Comparison of ENCODE assay signal across 8 cellular contexts in the genomic region with DNA sequence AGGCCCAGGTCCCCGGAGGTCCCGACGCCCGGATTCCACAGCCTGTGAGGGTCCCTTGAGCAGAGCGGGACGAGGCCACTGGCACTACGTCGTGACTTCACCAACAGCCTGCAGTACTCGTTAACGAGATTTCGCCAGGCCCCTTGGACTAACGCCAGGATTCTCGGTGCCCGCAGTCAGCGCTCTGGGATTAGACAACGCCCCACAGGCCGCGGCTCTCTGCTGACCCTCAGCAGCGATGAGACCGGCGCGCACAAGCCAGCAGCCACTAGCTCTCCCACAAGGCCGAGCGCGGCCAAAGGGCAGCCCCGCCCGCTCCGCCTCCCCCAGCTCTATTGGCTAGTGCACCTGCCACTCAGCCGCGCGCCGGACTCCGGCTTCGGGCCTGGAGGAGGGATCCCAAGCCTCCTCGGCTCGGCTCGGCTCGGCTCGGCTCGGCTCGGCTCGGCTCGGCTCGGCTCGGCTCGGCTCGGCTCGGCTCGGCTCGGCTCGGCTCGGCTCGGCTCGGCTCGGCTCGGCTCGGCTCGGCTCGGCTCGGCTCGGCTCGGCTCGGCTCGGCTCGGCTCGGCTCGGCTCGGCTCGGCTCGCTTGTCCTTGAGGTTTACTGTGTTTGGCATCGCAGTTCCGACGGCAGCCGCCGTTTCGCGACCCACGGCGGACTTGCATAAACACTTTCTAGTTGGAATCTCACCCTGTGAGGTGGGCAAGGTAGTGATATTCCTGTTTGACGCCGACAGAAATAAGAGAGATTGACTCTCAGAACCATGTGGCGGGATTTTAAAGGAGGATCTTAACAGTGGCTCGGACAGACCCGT.
DNase-seq lines count a peak whose midpoint lies in the region; ATAC-seq, FAIRE-seq and TF ChIP-seq lines count a peak whose summit lies in the region.

No MANE protein-coding gene starts in this region.

- no TSS peak for BruUV-seq in HepG2 (replicated peaks; lab: Mats Ljungman, UMichigan)

- peak; percentile 75 to 92 for TF ChIP-seq POLR2A in HepG2 (IDR thresholded peaks at IDR 0.05; ENCODE audit: insufficient read depth in 1 of 2, low read depth in 2 of 2, low read length in 2 of 2)

- POLR2A ChIA-PET in HepG2 (lab: Yijun Ruan, JAX), result interaction anchor here (0.7 to 1.1 kb wide), 8 partner anchors 10 to 306 kb away, joined by 3 to 17 read pairs (median 4); no protein-coding TSS in a partner anchor

- no peaks in the 10 kb centered on the region for H3K27me3 ChIP-seq in BLaER1
- no peaks in the 10 kb centered on the region for H3K27me3 ChIP-seq in HepG2 (ENCODE audit: control insufficient read depth in 1 of 2, insufficient read depth in 2 of 2, low read length in 2 of 2)

- H3K4me3 Mint-ChIP-seq in dendritic cell treated with granulocyte-macrophage colony-stimulating factor and Interleukin-4, amounts not matched to agents 40 ng/mL and 50 ng/mL, for 4 days, result peak overlapping the region; percentile 81

- H3K9ac ChIP-seq in BLaER1 (peak overlapping the region; percentile 85), HepG2 (ENCODE audit: insufficient read depth, low read depth, low read length) (peak overlapping the region; percentile 83)

- CTCF ChIA-PET in HepG2 (lab: Yijun Ruan, JAX; ENCODE audit: low intra/inter-chr PET ratio, low total read pairs), result no interaction called here

- FAIRE-seq in HepG2 (lab: Jason Lieb, UNC), result no peak

- intact Hi-C loops in dendritic cell treated with granulocyte-macrophage colony-stimulating factor and Interleukin-4, amounts not matched to agents 40 ng/mL and 50 ng/mL, for 4 days (cut with micrococcal nuclease), result loop anchor here (1.0 to 10.0 kb wide), 3 partner anchors 50 to 433 kb away; a partner anchor contains a TSS
- intact Hi-C loops in HepG2 (cut with micrococcal nuclease; ENCODE audit: unreplicated experiment), result loop anchor here (1.0 to 5.0 kb wide), 2 partner anchors 90 to 294 kb away; no protein-coding TSS in a partner anchor

- H3K4me2 ChIP-seq in BLaER1, result peak overlapping the region; percentile 94
- H3K4me2 ChIP-seq in HepG2 (ENCODE audit: low read depth, low read length), result peak overlapping the region; percentile 93

- H3K79me2 ChIP-seq in HepG2 (ENCODE audit: insufficient read depth, low read length), result no peaks in the 10 kb centered on the region

- peak; percentile 57; the same call in 1 of the 2 replicates for TF ChIP-seq RAD21 in HepG2 (CRISPR knock-in tag; IDR thresholded peaks at IDR 0.05)

- TF ChIP-seq CTCF in HepG2 (CRISPR knock-in tag; IDR thresholded peaks at IDR 0.05), result peak; percentile 25; the same call in 1 of the 2 replicates

- WGBS in HepG2 (ENCODE audit: low lambda C conversion rate), result 6% methylated on average over 15 of the region's 84 CpGs

- peaks cover 16% of the 10 kb centered on the region for H3K27me3 Mint-ChIP-seq in dendritic cell treated with granulocyte-macrophage colony-stimulating factor and Interleukin-4, amounts not matched to agents 40 ng/mL and 50 ng/mL, for 4 days

- H4K20me1 ChIP-seq in BLaER1 (no peaks in the 10 kb centered on the region), HepG2 (ENCODE audit: insufficient read depth, low read length) (no peaks in the 10 kb centered on the region)

- H3K9me3 ChIP-seq in BLaER1 (no peaks in the 10 kb centered on the region), HepG2 (ENCODE audit: low read length) (no peaks in the 10 kb centered on the region)

- no peak for TF ChIP-seq EP300 in HepG2 (IDR thresholded peaks at IDR 0.05; ENCODE audit: low read depth in 2 of 2, low read length in 2 of 2)
- TF ChIP-seq EP300 in HepG2 (CRISPR knock-in tag; IDR thresholded peaks at IDR 0.05; ENCODE audit: borderline replicate concordance), result no peak

- peak; percentile 100 for ATAC-seq in HG03457 (IDR thresholded peaks at IDR 0.05; ENCODE audit: unreplicated experiment)
- peak; percentile 100 for ATAC-seq in HepG2

- H3K36me3 ChIP-seq in BLaER1, result no peaks in the 10 kb centered on the region
- H3K36me3 ChIP-seq in HepG2 (replicated peaks in 1 of 2; ENCODE audit: control insufficient read depth in 1 of 2, insufficient read depth in 2 of 2, low read length in 2 of 2), result no peaks in the 10 kb centered on the region

- DNase-seq in GM19240 (ENCODE audit: insufficient read length, low spot score) (peak; percentile 94), NCI-H526 (lab: John Stamatoyannopoulos, UW) (peak; percentile 87 to 97), HepG2 (ENCODE audit: low spot score) (peak; percentile 89)
- peak; percentile 87 to 90 for DNase-seq in activated CD4-positive, alpha-beta T cell treated with anti-CD3 and anti-CD28 coated beads, Interleukin-2, amount 50 U/mL, for 24 hours (ENCODE audit: low read depth in 1 of 2, low spot score in 1 of 2)
- DNase-seq in stimulated activated CD4-positive, alpha-beta T cell treated with anti-CD3 and anti-CD28 coated beads, Interleukin-4, amount 100 ng/mL, for 1 hour, result peak; percentile 94

- H3K9me3 Mint-ChIP-seq in dendritic cell treated with granulocyte-macrophage colony-stimulating factor and Interleukin-4, amounts not matched to agents 40 ng/mL and 50 ng/mL, for 4 days, result peaks cover 9% of the 10 kb centered on the region

- peak overlapping the region; percentile 97 for H3K27ac Mint-ChIP-seq in dendritic cell treated with granulocyte-macrophage colony-stimulating factor and Interleukin-4, amounts not matched to agents 40 ng/mL and 50 ng/mL, for 4 days

- in situ Hi-C loops in HepG2 (cut with HindIII; ENCODE audit: extremely low pct_ligation_motif_present, low pct_unique_long_range_greater_than_20kb), result no loop called here

- peaks cover 53% of the 10 kb centered on the region for H3K4me1 Mint-ChIP-seq in dendritic cell treated with granulocyte-macrophage colony-stimulating factor and Interleukin-4, amounts not matched to agents 40 ng/mL and 50 ng/mL, for 4 days (ENCODE audit: low read depth)

- H3K27ac ChIP-seq in BLaER1 (peak overlapping the region; percentile 89), HepG2 (ENCODE audit: extremely low read length, insufficient read depth, low read length) (peak overlapping the region; percentile 82)

- H2AFZ ChIP-seq in HepG2 (ENCODE audit: low read length), result peak overlapping the region; percentile 95

- H3K4me1 ChIP-seq in BLaER1, result peaks cover 56% of the 10 kb centered on the region
- peaks cover 26% of the 10 kb centered on the region for H3K4me1 ChIP-seq in HepG2 (ENCODE audit: insufficient read depth, low read length)

- H3K4me3 ChIP-seq in BLaER1, result peak overlapping the region; percentile 70
- peak overlapping the region; percentile 40 to 73 (median 57) for H3K4me3 ChIP-seq in HepG2 (replicated peaks in 1 of 3; ENCODE audit: insufficient read depth in 1 of 3, low read depth in 2 of 3, low read length in 3 of 3)

- no peaks in the 10 kb centered on the region for H3K36me3 Mint-ChIP-seq in dendritic cell treated with granulocyte-macrophage colony-stimulating factor and Interleukin-4, amounts not matched to agents 40 ng/mL and 50 ng/mL, for 4 days (ENCODE audit: low read depth)

TF ChIP-seq in HepG2, 621 proteins besides CTCF, POLR2A, EP300 and RAD21 (continues in another document):
- TF ChIP-seq, protein P1, sequence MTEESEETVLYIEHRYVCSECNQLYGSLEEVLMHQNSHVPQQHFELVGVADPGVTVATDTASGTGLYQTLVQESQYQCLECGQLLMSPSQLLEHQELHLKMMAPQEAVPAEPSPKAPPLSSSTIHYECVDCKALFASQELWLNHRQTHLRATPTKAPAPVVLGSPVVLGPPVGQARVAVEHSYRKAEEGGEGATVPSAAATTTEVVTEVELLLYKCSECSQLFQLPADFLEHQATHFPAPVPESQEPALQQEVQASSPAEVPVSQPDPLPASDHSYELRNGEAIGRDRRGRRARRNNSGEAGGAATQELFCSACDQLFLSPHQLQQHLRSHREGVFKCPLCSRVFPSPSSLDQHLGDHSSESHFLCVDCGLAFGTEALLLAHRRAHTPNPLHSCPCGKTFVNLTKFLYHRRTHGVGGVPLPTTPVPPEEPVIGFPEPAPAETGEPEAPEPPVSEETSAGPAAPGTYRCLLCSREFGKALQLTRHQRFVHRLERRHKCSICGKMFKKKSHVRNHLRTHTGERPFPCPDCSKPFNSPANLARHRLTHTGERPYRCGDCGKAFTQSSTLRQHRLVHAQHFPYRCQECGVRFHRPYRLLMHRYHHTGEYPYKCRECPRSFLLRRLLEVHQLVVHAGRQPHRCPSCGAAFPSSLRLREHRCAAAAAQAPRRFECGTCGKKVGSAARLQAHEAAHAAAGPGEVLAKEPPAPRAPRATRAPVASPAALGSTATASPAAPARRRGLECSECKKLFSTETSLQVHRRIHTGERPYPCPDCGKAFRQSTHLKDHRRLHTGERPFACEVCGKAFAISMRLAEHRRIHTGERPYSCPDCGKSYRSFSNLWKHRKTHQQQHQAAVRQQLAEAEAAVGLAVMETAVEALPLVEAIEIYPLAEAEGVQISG (CRISPR knock-in tag; IDR thresholded peaks at IDR 0.05), result peak; percentile 80
- TF ChIP-seq ZNF737 (CRISPR knock-in tag; IDR thresholded peaks at IDR 0.05; ENCODE audit: borderline replicate concordance) (no peak), MED1 (CRISPR knock-in tag; IDR thresholded peaks at IDR 0.05) (peak; percentile 75), SYNCRIP (IDR thresholded peaks at IDR 0.05; ENCODE audit: insufficient read depth, low read depth, low read length) (no peak), ISL2 (CRISPR knock-in tag; IDR thresholded peaks at IDR 0.05) (peak; percentile 32; the same call in 1 of the 2 replicates), PCBP2 (optimal IDR thresholded peaks at IDR 0.05; ENCODE audit: low read depth, low read length, poor library complexity, severe bottlenecking) (no peak), ZSCAN9 (CRISPR knock-in tag; IDR thresholded peaks at IDR 0.05; ENCODE audit: borderline replicate concordance) (peak; percentile 64; the same call in 1 of the 2 replicates)
- TF ChIP-seq, protein P2, sequence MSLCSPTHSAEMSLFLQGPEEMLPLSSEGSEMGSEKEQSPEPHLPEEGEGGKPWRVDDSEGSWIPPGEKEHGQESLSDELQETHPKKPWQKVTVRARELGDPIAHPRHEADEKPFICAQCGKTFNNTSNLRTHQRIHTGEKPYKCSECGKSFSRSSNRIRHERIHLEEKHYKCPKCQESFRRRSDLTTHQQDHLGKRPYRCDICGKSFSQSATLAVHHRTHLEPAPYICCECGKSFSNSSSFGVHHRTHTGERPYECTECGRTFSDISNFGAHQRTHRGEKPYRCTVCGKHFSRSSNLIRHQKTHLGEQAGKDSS (CRISPR knock-in tag; IDR thresholded peaks at IDR 0.05; ENCODE audit: borderline replicate concordance, low read depth), result peak; percentile 72
- TF ChIP-seq, protein P3, sequence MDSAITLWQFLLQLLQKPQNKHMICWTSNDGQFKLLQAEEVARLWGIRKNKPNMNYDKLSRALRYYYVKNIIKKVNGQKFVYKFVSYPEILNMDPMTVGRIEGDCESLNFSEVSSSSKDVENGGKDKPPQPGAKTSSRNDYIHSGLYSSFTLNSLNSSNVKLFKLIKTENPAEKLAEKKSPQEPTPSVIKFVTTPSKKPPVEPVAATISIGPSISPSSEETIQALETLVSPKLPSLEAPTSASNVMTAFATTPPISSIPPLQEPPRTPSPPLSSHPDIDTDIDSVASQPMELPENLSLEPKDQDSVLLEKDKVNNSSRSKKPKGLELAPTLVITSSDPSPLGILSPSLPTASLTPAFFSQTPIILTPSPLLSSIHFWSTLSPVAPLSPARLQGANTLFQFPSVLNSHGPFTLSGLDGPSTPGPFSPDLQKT (CRISPR knock-in tag; IDR thresholded peaks at IDR 0.05; ENCODE audit: borderline replicate concordance), result no peak

Comparison
In these comparisons a context has a peak if more than half of its experiments do, and no peak if none do; other contexts are left out.
1. Peak in every context shown above with its lines: DNase-seq, ATAC-seq, H3K4me3 ChIP-seq and H3K27ac ChIP-seq.